ENCODE assay signal across 1 cellular context in the genomic region with DNA sequence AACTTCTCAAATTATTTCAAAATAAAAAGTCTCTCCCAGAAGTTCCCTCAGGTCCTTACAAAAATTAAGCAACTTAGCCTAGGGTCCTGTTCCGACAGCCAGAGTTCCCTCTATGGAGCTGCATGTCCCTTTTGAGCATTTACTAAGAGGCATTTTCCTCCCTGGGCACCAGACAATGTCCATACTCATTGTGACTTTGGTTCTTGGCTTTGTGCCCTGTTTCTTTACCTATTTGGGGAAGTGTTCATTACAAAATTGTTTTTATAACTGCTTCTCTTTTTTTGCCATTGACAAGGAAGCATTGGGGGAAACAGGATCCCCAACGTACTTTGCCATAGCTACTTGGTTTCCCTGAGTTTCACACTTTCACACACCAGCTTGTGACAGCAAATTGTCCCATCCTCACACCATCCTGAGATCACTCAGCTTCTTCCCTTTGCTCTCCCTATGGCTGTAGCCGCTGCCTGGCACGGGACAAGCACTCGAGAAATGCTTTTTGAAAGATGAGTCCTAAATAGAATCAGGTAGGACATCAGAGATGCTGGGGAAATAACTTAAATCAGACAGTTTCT.
TF ChIP-seq lines count a peak whose summit lies in the region.

No MANE protein-coding gene starts in this region.

TF ChIP-seq in GM23338, 12 proteins besides CTCF, POLR2A, EP300 and RAD21 (continued from another document):
- TF ChIP-seq, protein P1, sequence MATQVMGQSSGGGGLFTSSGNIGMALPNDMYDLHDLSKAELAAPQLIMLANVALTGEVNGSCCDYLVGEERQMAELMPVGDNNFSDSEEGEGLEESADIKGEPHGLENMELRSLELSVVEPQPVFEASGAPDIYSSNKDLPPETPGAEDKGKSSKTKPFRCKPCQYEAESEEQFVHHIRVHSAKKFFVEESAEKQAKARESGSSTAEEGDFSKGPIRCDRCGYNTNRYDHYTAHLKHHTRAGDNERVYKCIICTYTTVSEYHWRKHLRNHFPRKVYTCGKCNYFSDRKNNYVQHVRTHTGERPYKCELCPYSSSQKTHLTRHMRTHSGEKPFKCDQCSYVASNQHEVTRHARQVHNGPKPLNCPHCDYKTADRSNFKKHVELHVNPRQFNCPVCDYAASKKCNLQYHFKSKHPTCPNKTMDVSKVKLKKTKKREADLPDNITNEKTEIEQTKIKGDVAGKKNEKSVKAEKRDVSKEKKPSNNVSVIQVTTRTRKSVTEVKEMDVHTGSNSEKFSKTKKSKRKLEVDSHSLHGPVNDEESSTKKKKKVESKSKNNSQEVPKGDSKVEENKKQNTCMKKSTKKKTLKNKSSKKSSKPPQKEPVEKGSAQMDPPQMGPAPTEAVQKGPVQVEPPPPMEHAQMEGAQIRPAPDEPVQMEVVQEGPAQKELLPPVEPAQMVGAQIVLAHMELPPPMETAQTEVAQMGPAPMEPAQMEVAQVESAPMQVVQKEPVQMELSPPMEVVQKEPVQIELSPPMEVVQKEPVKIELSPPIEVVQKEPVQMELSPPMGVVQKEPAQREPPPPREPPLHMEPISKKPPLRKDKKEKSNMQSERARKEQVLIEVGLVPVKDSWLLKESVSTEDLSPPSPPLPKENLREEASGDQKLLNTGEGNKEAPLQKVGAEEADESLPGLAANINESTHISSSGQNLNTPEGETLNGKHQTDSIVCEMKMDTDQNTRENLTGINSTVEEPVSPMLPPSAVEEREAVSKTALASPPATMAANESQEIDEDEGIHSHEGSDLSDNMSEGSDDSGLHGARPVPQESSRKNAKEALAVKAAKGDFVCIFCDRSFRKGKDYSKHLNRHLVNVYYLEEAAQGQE (IDR thresholded peaks at IDR 0.05; ENCODE audit: unreplicated experiment) = no peak
- TF ChIP-seq EZH2 (IDR thresholded peaks at IDR 0.05; ENCODE audit: low read depth, unreplicated experiment) (no peak), ZNF114 (CRISPR knock-in tag; IDR thresholded peaks at IDR 0.05) (no peak), ZNF331 (CRISPR knock-in tag; IDR thresholded peaks at IDR 0.05; ENCODE audit: low read depth) (no peak), STAT1 (IDR thresholded peaks at IDR 0.05; ENCODE audit: unreplicated experiment) (no peak), POLR2AphosphoS5 (IDR thresholded peaks at IDR 0.05; ENCODE audit: low read depth) (no peak), CREB1 (CRISPR knock-in tag; IDR thresholded peaks at IDR 0.05; ENCODE audit: low read depth) (no peak), NANOG (IDR thresholded peaks at IDR 0.05; ENCODE audit: borderline replicate concordance) (no peak), EZH2phosphoT487 (IDR thresholded peaks at IDR 0.05; ENCODE audit: unreplicated experiment) (no peak), JUNB (IDR thresholded peaks at IDR 0.05; ENCODE audit: unreplicated experiment) (no peak)
- TF ChIP-seq, protein P2, sequence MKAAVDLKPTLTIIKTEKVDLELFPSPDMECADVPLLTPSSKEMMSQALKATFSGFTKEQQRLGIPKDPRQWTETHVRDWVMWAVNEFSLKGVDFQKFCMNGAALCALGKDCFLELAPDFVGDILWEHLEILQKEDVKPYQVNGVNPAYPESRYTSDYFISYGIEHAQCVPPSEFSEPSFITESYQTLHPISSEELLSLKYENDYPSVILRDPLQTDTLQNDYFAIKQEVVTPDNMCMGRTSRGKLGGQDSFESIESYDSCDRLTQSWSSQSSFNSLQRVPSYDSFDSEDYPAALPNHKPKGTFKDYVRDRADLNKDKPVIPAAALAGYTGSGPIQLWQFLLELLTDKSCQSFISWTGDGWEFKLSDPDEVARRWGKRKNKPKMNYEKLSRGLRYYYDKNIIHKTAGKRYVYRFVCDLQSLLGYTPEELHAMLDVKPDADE (IDR thresholded peaks at IDR 0.05) = no peak
